In the genomic region with DNA sequence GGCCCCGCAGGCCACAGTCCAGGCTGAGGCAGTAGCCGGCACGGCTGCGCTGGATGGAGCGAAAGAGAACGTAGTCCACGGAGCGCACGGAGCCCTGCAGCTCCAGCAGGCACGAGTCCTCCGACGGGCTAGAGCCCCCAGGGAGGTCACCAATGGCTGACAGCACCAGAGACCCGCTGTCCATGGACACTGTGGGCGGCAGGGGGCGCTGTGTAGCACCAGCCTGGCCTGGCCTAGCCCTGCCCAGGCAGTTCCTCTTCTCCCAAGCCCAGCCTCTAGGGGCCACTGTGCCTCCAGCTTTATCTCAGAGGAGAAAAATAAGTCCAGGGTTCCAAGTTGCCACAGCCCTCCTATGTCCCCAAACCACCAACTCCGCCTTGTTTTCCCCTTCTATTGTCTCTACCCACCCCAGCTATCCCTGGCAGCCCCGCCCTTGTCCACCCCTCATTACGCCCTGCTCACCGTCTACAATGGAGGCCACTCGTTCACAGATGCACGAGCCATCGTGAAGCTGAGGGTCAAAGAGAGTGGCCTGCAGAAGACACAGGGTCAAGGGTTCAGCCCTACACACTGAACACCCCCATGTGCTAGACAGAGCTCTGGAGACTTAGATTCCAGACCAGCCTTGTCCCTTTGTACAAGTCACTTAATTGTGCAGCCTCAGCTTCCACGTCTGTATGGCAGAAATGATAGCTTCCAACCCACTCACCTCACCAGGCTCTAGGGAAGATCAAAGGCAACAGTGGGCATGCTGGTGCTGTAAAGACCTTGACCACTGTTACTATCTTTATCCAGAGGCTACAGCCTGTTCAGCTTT, we compare ENCODE assay signal across 7 cellular contexts. TPM values are rescaled to one million over a fixed set of nuclear protein-coding genes. Genes with fewer than 3 reads are reported as not detected.
DNase-seq lines count a peak whose midpoint lies in the region; ATAC-seq and TF ChIP-seq lines count a peak whose summit lies in the region.

No MANE protein-coding gene starts in this region.

- H3K27me3 ChIP-seq in sigmoid colon = no peaks in the 10 kb centered on the region

- DNase-seq in NCI-H2029 treated with DMSO at 0.1 percent for 48 hours (lab: John Stamatoyannopoulos, UW) = peak; percentile 69
- DNase-seq in T-helper 9 cell = peak; percentile 99
- DNase-seq in astrocyte of the cerebellum (ENCODE audit: low read depth) = peak; percentile 79
- peak; percentile 85 to 92 for DNase-seq in hippocampal formation (lab: John Stamatoyannopoulos, UW)
- DNase-seq in sigmoid colon = peak; percentile 96

- TF ChIP-seq POLR2A in GM18505 (IDR thresholded peaks at IDR 0.05; ENCODE audit: borderline replicate concordance, extremely low read depth, insufficient read depth, insufficient read length) (peak; percentile 47), sigmoid colon (IDR thresholded peaks at IDR 0.05) (no peak)

- intact Hi-C loops in sigmoid colon (cut with DNase I) = loop anchor here (2.0 kb wide), 2 partner anchors 22 to 342 kb away; a partner anchor contains a TSS

- TF ChIP-seq EP300 in sigmoid colon (IDR thresholded peaks at IDR 0.05) = no peak

- H3K4me3 ChIP-seq in astrocyte of the cerebellum (ENCODE audit: low read depth, low read length) = peak overlapping the region; percentile 18
- peak overlapping the region in 2 of 4 donors; percentile 24 to 34 for H3K4me3 ChIP-seq in sigmoid colon

- ATAC-seq in GM18505 (IDR thresholded peaks at IDR 0.05; ENCODE audit: unreplicated experiment) = peak; percentile 74
- ATAC-seq in HG02938 (IDR thresholded peaks at IDR 0.05; ENCODE audit: unreplicated experiment) = peak; percentile 76

- peaks cover 5 to 26% (median 10%) of the 10 kb centered on the region in 4 donors for H3K36me3 ChIP-seq in sigmoid colon

- 18 to 20% methylated on average over 23 of the region's 23 CpGs for WGBS in sigmoid colon, 2 donors

- H3K27ac ChIP-seq in sigmoid colon = peak overlapping the region; percentile 58 to 73 (median 64)

- no peaks in the 10 kb centered on the region for H3K9me3 ChIP-seq in sigmoid colon

- in situ Hi-C loops in astrocyte of the cerebellum (cut with HindIII; ENCODE audit: low sequenced_read_pairs) = no loop called here

- H3K4me1 ChIP-seq in sigmoid colon = peaks cover 0 to 36% (median 28%) of the 10 kb centered on the region in 4 donors

- TF ChIP-seq CTCF in astrocyte of the cerebellum (IDR thresholded peaks at IDR 0.05; ENCODE audit: low read depth, low read length, missing control alignments) (peak; percentile 100), sigmoid colon (IDR thresholded peaks at IDR 0.05) (peak; percentile 99 to 100 (median 100))

RNA-seq across cellular contexts. Expression of a gene that starts 4.4 kb away (rescaled TPM):
- total RNA-seq in sigmoid colon = 10 to 100 TPM; 11.8 to 44.0 (median 16.0) TPM
- 10 to 100 TPM in 1 of 3 donors, 1 to 10 TPM in 2; 5.4 to 17.6 (median 6.5) TPM for polyA plus RNA-seq in sigmoid colon

RNA-seq across cellular contexts. Expression of a gene that starts 11.3 kb away (rescaled TPM):
- total RNA-seq in sigmoid colon = 10 to 100 TPM; 25.1 to 45.3 (median 36.5) TPM
- 10 to 100 TPM; 11.6 to 56.4 (median 22.8) TPM for polyA plus RNA-seq in sigmoid colon

RNA-seq across cellular contexts. Expression of a gene that starts 22.5 kb away (rescaled TPM):
- 10 to 100 TPM; 21.4 to 33.2 (median 25.3) TPM for total RNA-seq in sigmoid colon
- 10 to 100 TPM in 2 of 3 donors, 1 to 10 TPM in 1; 7.2 to 45.9 (median 14.4) TPM for polyA plus RNA-seq in sigmoid colon

RNA-seq across cellular contexts. Expression of a gene that starts 26.4 kb away (rescaled TPM):
- 1 to 10 TPM; 1.2 to 5.5 (median 2.3) TPM for total RNA-seq in sigmoid colon
- 1 to 10 TPM in 2 of 3 donors, under 1 TPM in 1; 0.69 to 8.6 (median 1.2) TPM for polyA plus RNA-seq in sigmoid colon

RNA-seq across cellular contexts. Expression of a gene that starts 42.3 kb away (rescaled TPM):
- 10 to 100 TPM; 15.5 to 29.8 (median 27.7) TPM for total RNA-seq in sigmoid colon
- polyA plus RNA-seq in sigmoid colon = 10 to 100 TPM; 51.7 to 69.7 (median 53.2) TPM
